ENCODE assay signal across 1 cellular context in genomic region chr11:34051349-34052035, GRCh38.
TF ChIP-seq lines count a peak whose summit lies in the region.

Gene CAPRIN1 (plus strand): TSS chr11:34051731. CDS start chr11:34052421, 690 bp downstream.

TF ChIP-seq in WTC11, 78 proteins besides CTCF, POLR2A, EP300 and RAD21 (continued from another document and continues in another):
- TF ChIP-seq ZNF512 (CRISPR knock-in tag; IDR thresholded peaks at IDR 0.05; ENCODE audit: borderline replicate concordance) (no peak), ZNF396 (CRISPR knock-in tag; IDR thresholded peaks at IDR 0.05; ENCODE audit: borderline replicate concordance) (no peak), EMX1 (CRISPR knock-in tag; IDR thresholded peaks at IDR 0.05) (no peak), ZNF263 (CRISPR knock-in tag; IDR thresholded peaks at IDR 0.05; ENCODE audit: low read depth) (no peak), FOXJ3 (CRISPR knock-in tag; IDR thresholded peaks at IDR 0.05; ENCODE audit: borderline replicate concordance) (no peak), TP53 (CRISPR knock-in tag; IDR thresholded peaks at IDR 0.05) (no peak), ZNF232 (CRISPR knock-in tag; IDR thresholded peaks at IDR 0.05) (no peak), ATF2 (CRISPR knock-in tag; IDR thresholded peaks at IDR 0.05; ENCODE audit: borderline replicate concordance, low read depth) (0 out of 2 replicates have a peak, but pooled peaks have one; percentile 45), ZBTB21 (CRISPR knock-in tag; IDR thresholded peaks at IDR 0.05; ENCODE audit: borderline replicate concordance) (no peak), ZBTB43 (CRISPR knock-in tag; IDR thresholded peaks at IDR 0.05) (no peak; the same call in 1 of the 2 replicates), JAZF1 (CRISPR knock-in tag; IDR thresholded peaks at IDR 0.05) (no peak), NFE2L1 (CRISPR knock-in tag; IDR thresholded peaks at IDR 0.05) (peak; percentile 72), IRF2 (CRISPR knock-in tag; IDR thresholded peaks at IDR 0.05; ENCODE audit: borderline replicate concordance, low read depth) (no peak), FOXP1 (CRISPR knock-in tag; IDR thresholded peaks at IDR 0.05; ENCODE audit: borderline replicate concordance) (no peak; the same call in 1 of the 2 replicates), ZNF138 (CRISPR knock-in tag; conservative IDR thresholded peaks at IDR 0.05) (no peak), AFF4 (CRISPR knock-in tag; IDR thresholded peaks at IDR 0.05; ENCODE audit: borderline replicate concordance) (no peak; the same call in 1 of the 2 replicates), MLX (CRISPR knock-in tag; IDR thresholded peaks at IDR 0.05) (no peak), OVOL2 (CRISPR knock-in tag; IDR thresholded peaks at IDR 0.05; ENCODE audit: borderline replicate concordance) (no peak), NR1H2 (CRISPR knock-in tag; IDR thresholded peaks at IDR 0.05) (no peak), GABPB1 (CRISPR knock-in tag; IDR thresholded peaks at IDR 0.05) (peak; percentile 10), ZMAT4 (CRISPR knock-in tag; IDR thresholded peaks at IDR 0.05) (no peak), STAT6 (CRISPR knock-in tag; conservative IDR thresholded peaks at IDR 0.05; ENCODE audit: low read depth) (no peak), PREB (CRISPR knock-in tag; IDR thresholded peaks at IDR 0.05; ENCODE audit: borderline replicate concordance) (no peak), ZNF281 (CRISPR knock-in tag; IDR thresholded peaks at IDR 0.05) (no peak), ZNF121 (CRISPR knock-in tag; IDR thresholded peaks at IDR 0.05) (peak; percentile 3; the same call in 1 of the 2 replicates), NR2C2 (CRISPR knock-in tag; IDR thresholded peaks at IDR 0.05) (no peak), ATF6 (CRISPR knock-in tag; IDR thresholded peaks at IDR 0.05) (no peak), NR3C1 (CRISPR knock-in tag; conservative IDR thresholded peaks at IDR 0.05; ENCODE audit: low read depth) (no peak), ELF4 (CRISPR knock-in tag; IDR thresholded peaks at IDR 0.05; ENCODE audit: low read depth) (no peak), KAT7 (CRISPR knock-in tag; IDR thresholded peaks at IDR 0.05; ENCODE audit: borderline replicate concordance) (0 out of 2 replicates have a peak, but pooled peaks have one; percentile 19), ZNF423 (CRISPR knock-in tag; IDR thresholded peaks at IDR 0.05) (no peak; the same call in 1 of the 2 replicates), ZNF317 (CRISPR knock-in tag; IDR thresholded peaks at IDR 0.05; ENCODE audit: borderline replicate concordance, low read depth) (no peak), ZNF219 (CRISPR knock-in tag; IDR thresholded peaks at IDR 0.05; ENCODE audit: borderline replicate concordance) (no peak), SMAD4 (CRISPR knock-in tag; IDR thresholded peaks at IDR 0.05) (no peak), HMGXB4 (CRISPR knock-in tag; IDR thresholded peaks at IDR 0.05) (peak; percentile 35; the same call in 1 of the 2 replicates), RELA (CRISPR knock-in tag; IDR thresholded peaks at IDR 0.05; ENCODE audit: borderline replicate concordance) (no peak), MYBL2 (CRISPR knock-in tag; IDR thresholded peaks at IDR 0.05) (peak; percentile 87), MAX (CRISPR knock-in tag; IDR thresholded peaks at IDR 0.05) (no peak; the same call in 1 of the 2 replicates), GRHL2 (CRISPR knock-in tag; IDR thresholded peaks at IDR 0.05; ENCODE audit: insufficient replicate concordance, severe bottlenecking) (no peak), GTF2I (CRISPR knock-in tag; conservative IDR thresholded peaks at IDR 0.05) (no peak)
